In genomic region chr15:85335193-85335939, GRCh38 we compare ENCODE assay signal across 1 cellular context.
TF ChIP-seq lines count a peak whose summit lies in the region.

No MANE protein-coding gene starts in this region.

TF ChIP-seq in HepG2, 621 proteins besides CTCF, POLR2A, EP300 and RAD21:
- TF ChIP-seq MAFF (IDR thresholded peaks at IDR 0.05; ENCODE audit: low read depth, low read length) (peak; percentile 67), NR2F6 (IDR thresholded peaks at IDR 0.05) (peak; percentile 31; the same call in 1 of the 2 replicates), NR2F6 (CRISPR knock-in tag; IDR thresholded peaks at IDR 0.05) (no peak), MAFK (conservative IDR thresholded peaks at IDR 0.05 in 1 of 2, IDR thresholded peaks at IDR 0.05 in 1 of 2; ENCODE audit: low read length in 2 of 2) (peak; percentile 76 to 79), FOXA1 (IDR thresholded peaks at IDR 0.05) (no peak), FOXA1 (CRISPR knock-in tag; IDR thresholded peaks at IDR 0.05) (0 out of 2 replicates have a peak, but pooled peaks have one; percentile 22), MBD4 (IDR thresholded peaks at IDR 0.05; ENCODE audit: borderline replicate concordance, low read length) (no peak), E2F5 (CRISPR knock-in tag; conservative IDR thresholded peaks at IDR 0.05) (no peak)
